14 cellular contexts compared by ENCODE assay signal in the genomic region with DNA sequence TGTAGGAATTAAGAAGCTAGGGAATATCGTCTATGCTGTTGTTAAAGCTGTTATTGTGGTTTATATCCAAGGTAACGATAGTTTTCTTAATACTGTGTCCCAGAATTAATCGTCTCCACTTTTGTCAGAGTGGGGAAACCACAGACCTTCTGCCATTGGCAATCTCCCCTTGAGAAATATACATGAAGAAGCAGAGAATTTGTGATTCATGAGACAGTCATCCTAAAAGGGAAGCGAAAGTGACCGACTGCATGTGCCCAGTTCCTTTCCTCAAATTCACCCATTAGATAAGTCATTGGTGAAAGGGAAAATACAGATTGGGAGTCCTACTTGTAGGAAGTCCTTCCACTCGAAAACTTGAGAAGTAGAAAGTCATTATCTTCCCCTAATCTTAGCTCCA. TPM values are rescaled to one million over a fixed set of nuclear protein-coding genes. Genes with fewer than 3 reads are reported as not detected.
A peak's percentile ranks its signal among the peaks of the same experiment; 100 is the strongest.
DNase-seq lines count a peak whose midpoint lies in the region; ATAC-seq lines count a peak whose summit lies in the region.
"Had no signal": no experiment of that assay in that cellular context is flagged by ENCODE, and none has a peak within 500 bp of the region (broad histone marks: within the 10 kb centered on the region; RNA-seq: fewer than 3 reads in every experiment).

No MANE protein-coding gene starts in this region.

- H3K4me3 Mint-ChIP-seq in T-helper 17 cell = no peak overlapping the region
- no peak overlapping the region for H3K4me3 Mint-ChIP-seq in CD8-positive, alpha-beta memory T cell
- H3K4me3 Mint-ChIP-seq: endodermal cell, immature natural killer cell had no signal

- peaks cover 4% of the 10 kb centered on the region for H3K4me1 Mint-ChIP-seq in T-helper 17 cell
- H3K4me1 Mint-ChIP-seq in CD8-positive, alpha-beta memory T cell = peaks cover 0 to 5% (median 0%) of the 10 kb centered on the region in 3 donors

- no peak overlapping the region for H3K27ac ChIP-seq in CD8-positive, alpha-beta memory T cell (ENCODE audit: low read depth, low read length)
- H3K27ac ChIP-seq: neutrophil, thyroid gland had no signal

- ATAC-seq in GM18502 (IDR thresholded peaks at IDR 0.05; ENCODE audit: poor library complexity, unreplicated experiment) (peak; percentile 67), HG02870 (IDR thresholded peaks at IDR 0.05; ENCODE audit: unreplicated experiment) (peak; percentile 51), T-helper 17 cell (peak; percentile 20), GM21737 (IDR thresholded peaks at IDR 0.05; ENCODE audit: unreplicated experiment) (no peak)

- no peak overlapping the region for H3K27ac Mint-ChIP-seq in T-helper 17 cell
- H3K27ac Mint-ChIP-seq in CD8-positive, alpha-beta memory T cell = no peak overlapping the region
- H3K27ac Mint-ChIP-seq: endodermal cell had no signal

- CTCF ChIA-PET in CD8-positive, alpha-beta memory T cell (lab: Charles Lee) = interaction anchor here (1.2 kb wide), 1 partner anchor 27 kb away, joined by 3 read pairs; a partner anchor contains a TSS

- H3K27me3 Mint-ChIP-seq in T-helper 17 cell = no peaks in the 10 kb centered on the region
- no peaks in the 10 kb centered on the region for H3K27me3 Mint-ChIP-seq in CD8-positive, alpha-beta memory T cell

- no peaks in the 10 kb centered on the region for H3K27me3 ChIP-seq in CD8-positive, alpha-beta memory T cell (ENCODE audit: insufficient read depth, low read length, poor library complexity, severe bottlenecking)
- H3K27me3 ChIP-seq: neutrophil, thyroid gland had no signal

- H3K9me3 Mint-ChIP-seq in CD8-positive, alpha-beta memory T cell = no peaks in the 10 kb centered on the region
- H3K9me3 Mint-ChIP-seq: endodermal cell, immature natural killer cell had no signal

- H3K4me1 ChIP-seq in CD8-positive, alpha-beta memory T cell (ENCODE audit: insufficient read depth, low read length) = no peaks in the 10 kb centered on the region
- H3K4me1 ChIP-seq: thyroid gland had no signal

- no peak overlapping the region for H3K4me3 ChIP-seq in CD8-positive, alpha-beta memory T cell (ENCODE audit: low read length)
- H3K4me3 ChIP-seq: thyroid gland had no signal

- no peaks in the 10 kb centered on the region for H3K9me3 ChIP-seq in T-helper 17 cell (ENCODE audit: control insufficient read depth, low read length, poor library complexity, severe bottlenecking)
- no peaks in the 10 kb centered on the region for H3K9me3 ChIP-seq in CD8-positive, alpha-beta memory T cell (ENCODE audit: low read length)
- H3K9me3 ChIP-seq: neutrophil, thyroid gland had no signal

- POLR2A ChIA-PET in CD8-positive, alpha-beta memory T cell (lab: Charles Lee) = no interaction called here

- DNase-seq in T-helper 17 cell (no peak), myocyte (ENCODE audit: low read depth) (peak; percentile 70), NCI-H446 (lab: John Stamatoyannopoulos, UW) (no peak), KG1 (lab: John Stamatoyannopoulos, UW) (no peak)
- no peak for DNase-seq in CD8-positive, alpha-beta memory T cell
- DNase-seq: activated gamma-delta T cell, COR-L47, endodermal cell, immature natural killer cell, thyroid gland had no signal

- peaks cover 3% of the 10 kb centered on the region for H3K36me3 Mint-ChIP-seq in T-helper 17 cell (ENCODE audit: low read depth)
- H3K36me3 Mint-ChIP-seq in CD8-positive, alpha-beta memory T cell = peaks cover 3 to 6% (median 4%) of the 10 kb centered on the region in 3 donors

- no peaks in the 10 kb centered on the region for H3K36me3 ChIP-seq in CD8-positive, alpha-beta memory T cell (ENCODE audit: insufficient read depth, low read length)
- H3K36me3 ChIP-seq: neutrophil, thyroid gland had no signal

RNA-seq across cellular contexts. Expression of a gene that starts 26.6 kb away (rescaled TPM):
- 10 to 100 TPM; 13.9 to 21.0 TPM for total RNA-seq in T-helper 17 cell
- 40.2 and 45.0 TPM in 2 replicates for total RNA-seq in myocyte
- 20.9 TPM for polyA plus RNA-seq in myocyte (2012)
- 10 to 100 TPM in 1 of 2 experiments, 1 to 10 TPM in 1; 8.1 to 10.7 TPM for total RNA-seq in CD8-positive, alpha-beta memory T cell
- polyA plus RNA-seq in CD8-positive, alpha-beta memory T cell = 9.0 TPM
